1 cellular context compared by ENCODE assay signal in genomic region chr5:170319281-170319680, GRCh38.
TF ChIP-seq lines count a peak whose summit lies in the region.

No MANE protein-coding gene starts in this region.

TF ChIP-seq in IMR-90, 13 proteins besides CTCF, POLR2A, EP300 and RAD21:
- TF ChIP-seq MAFK (IDR thresholded peaks at IDR 0.05; ENCODE audit: low read depth, low read length) (no peak), MAZ (IDR thresholded peaks at IDR 0.05; ENCODE audit: borderline replicate concordance, low read depth, low read length) (no peak), MXI1 (IDR thresholded peaks at IDR 0.05; ENCODE audit: borderline replicate concordance, low read depth, low read length) (no peak), RFX5 (IDR thresholded peaks at IDR 0.05; ENCODE audit: low read depth, low read length) (no peak), RCOR1 (IDR thresholded peaks at IDR 0.05; ENCODE audit: insufficient replicate concordance, low read length) (no peak), BHLHE40 (IDR thresholded peaks at IDR 0.05; ENCODE audit: low read depth, low read length) (no peak), NFE2L2 (IDR thresholded peaks at IDR 0.05; ENCODE audit: low read depth, low read length) (no peak), CHD1 (IDR thresholded peaks at IDR 0.05; ENCODE audit: low read depth, low read length) (no peak), CEBPB (IDR thresholded peaks at IDR 0.05; ENCODE audit: low read depth, low read length) (no peak), SMC3 (IDR thresholded peaks at IDR 0.05; ENCODE audit: low read depth, low read length) (no peak), FOS (IDR thresholded peaks at IDR 0.05; ENCODE audit: low read depth, low read length) (no peak)
- TF ChIP-seq, protein P1, sequence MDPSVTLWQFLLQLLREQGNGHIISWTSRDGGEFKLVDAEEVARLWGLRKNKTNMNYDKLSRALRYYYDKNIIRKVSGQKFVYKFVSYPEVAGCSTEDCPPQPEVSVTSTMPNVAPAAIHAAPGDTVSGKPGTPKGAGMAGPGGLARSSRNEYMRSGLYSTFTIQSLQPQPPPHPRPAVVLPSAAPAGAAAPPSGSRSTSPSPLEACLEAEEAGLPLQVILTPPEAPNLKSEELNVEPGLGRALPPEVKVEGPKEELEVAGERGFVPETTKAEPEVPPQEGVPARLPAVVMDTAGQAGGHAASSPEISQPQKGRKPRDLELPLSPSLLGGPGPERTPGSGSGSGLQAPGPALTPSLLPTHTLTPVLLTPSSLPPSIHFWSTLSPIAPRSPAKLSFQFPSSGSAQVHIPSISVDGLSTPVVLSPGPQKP (IDR thresholded peaks at IDR 0.05; ENCODE audit: borderline replicate concordance, low read depth, low read length), result no peak
- TF ChIP-seq, protein P2, sequence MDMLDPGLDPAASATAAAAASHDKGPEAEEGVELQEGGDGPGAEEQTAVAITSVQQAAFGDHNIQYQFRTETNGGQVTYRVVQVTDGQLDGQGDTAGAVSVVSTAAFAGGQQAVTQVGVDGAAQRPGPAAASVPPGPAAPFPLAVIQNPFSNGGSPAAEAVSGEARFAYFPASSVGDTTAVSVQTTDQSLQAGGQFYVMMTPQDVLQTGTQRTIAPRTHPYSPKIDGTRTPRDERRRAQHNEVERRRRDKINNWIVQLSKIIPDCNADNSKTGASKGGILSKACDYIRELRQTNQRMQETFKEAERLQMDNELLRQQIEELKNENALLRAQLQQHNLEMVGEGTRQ (IDR thresholded peaks at IDR 0.05; ENCODE audit: low read depth, low read length), result no peak
